1 cellular context compared by ENCODE assay signal in the genomic region with DNA sequence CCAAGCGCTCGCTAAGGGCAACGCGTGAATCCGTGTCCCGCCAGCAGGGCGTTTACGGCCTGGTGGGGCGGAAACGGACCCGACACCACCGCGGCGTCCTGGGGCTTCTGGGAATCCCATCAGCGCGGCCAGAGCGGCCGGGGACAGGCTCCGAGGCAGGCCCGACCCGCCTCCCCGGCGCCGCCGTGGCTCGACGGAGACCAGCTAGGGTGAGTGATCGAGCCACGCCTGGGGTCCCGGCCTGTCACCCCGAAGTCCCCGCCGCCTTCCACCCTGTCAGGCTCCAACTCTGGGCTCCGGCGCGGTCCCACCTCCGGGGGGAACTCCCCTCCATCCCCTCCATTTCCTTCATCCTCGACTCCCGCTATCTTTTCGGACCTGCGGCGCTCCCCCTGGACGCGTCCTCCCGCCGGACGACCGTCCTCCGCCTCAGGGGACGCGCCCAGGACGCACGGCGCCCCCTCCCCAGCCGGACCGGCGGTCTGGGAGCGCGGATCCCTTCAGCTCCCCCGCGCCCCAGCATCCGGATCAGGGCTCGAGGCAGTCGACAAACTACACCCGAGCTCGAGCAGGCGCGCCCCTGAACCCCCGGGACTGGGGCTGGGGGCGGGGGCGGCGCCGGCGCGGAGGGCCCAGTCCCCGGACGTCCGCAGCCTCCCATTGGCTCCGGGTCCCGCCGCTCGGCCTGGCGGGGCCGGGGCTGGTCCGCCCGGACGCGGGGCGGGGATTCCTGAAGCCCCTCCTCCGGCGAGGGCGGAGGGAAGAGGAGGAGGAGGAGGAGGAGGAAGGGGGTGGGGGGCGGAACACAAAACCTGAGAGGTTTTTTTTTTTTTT.
TF ChIP-seq lines count a peak whose summit lies in the region.

No MANE protein-coding gene starts in this region.

TF ChIP-seq in HepG2, 621 proteins besides CTCF, POLR2A, EP300 and RAD21 (continued from another document and continues in another):
- TF ChIP-seq ZNF362 (CRISPR knock-in tag; IDR thresholded peaks at IDR 0.05; ENCODE audit: borderline replicate concordance) (0 out of 2 replicates have a peak, but pooled peaks have one; percentile 26), SALL2 (CRISPR knock-in tag; IDR thresholded peaks at IDR 0.05) (peak; percentile 67; the same call in 1 of the 2 replicates), ZC3H4 (CRISPR knock-in tag; IDR thresholded peaks at IDR 0.05; ENCODE audit: borderline replicate concordance) (no peak), ZNF687 (CRISPR knock-in tag; IDR thresholded peaks at IDR 0.05) (peak; percentile 81), AGO1 (IDR thresholded peaks at IDR 0.05; ENCODE audit: low read depth, low read length, poor library complexity, severe bottlenecking) (peak; percentile 34), ELK4 (CRISPR knock-in tag; IDR thresholded peaks at IDR 0.05; ENCODE audit: borderline replicate concordance) (no peak), POLR2AphosphoS5 (IDR thresholded peaks at IDR 0.05; ENCODE audit: low read depth, low read length) (peak; percentile 63), SAP130 (CRISPR knock-in tag; IDR thresholded peaks at IDR 0.05; ENCODE audit: low read depth) (peak; percentile 74), SIN3A (IDR thresholded peaks at IDR 0.05; ENCODE audit: borderline replicate concordance, low read depth, low read length) (peak; percentile 17; the same call in 1 of the 2 replicates), GATAD1 (CRISPR knock-in tag; IDR thresholded peaks at IDR 0.05) (peak; percentile 49; the same call in 1 of the 2 replicates), ZNF709 (CRISPR knock-in tag; IDR thresholded peaks at IDR 0.05) (peak; percentile 80; the same call in 1 of the 2 replicates), ZNF468 (CRISPR knock-in tag; IDR thresholded peaks at IDR 0.05) (peak; percentile 11; the same call in 1 of the 2 replicates), KDM2A (CRISPR knock-in tag; IDR thresholded peaks at IDR 0.05; ENCODE audit: borderline replicate concordance, low read depth) (peak; percentile 78), ZNF20 (CRISPR knock-in tag; IDR thresholded peaks at IDR 0.05) (peak; percentile 35; the same call in 1 of the 2 replicates), PAXIP1 (CRISPR knock-in tag; conservative IDR thresholded peaks at IDR 0.05) (peak; percentile 42), NR2C2 (CRISPR knock-in tag; IDR thresholded peaks at IDR 0.05; ENCODE audit: borderline replicate concordance) (peak; percentile 40), ZNF280B (CRISPR knock-in tag; IDR thresholded peaks at IDR 0.05; ENCODE audit: borderline replicate concordance) (0 out of 2 replicates have a peak, but pooled peaks have one; percentile 20), TBX3 (IDR thresholded peaks at IDR 0.05; ENCODE audit: borderline replicate concordance) (no peak), FOXJ3 (CRISPR knock-in tag; IDR thresholded peaks at IDR 0.05; ENCODE audit: borderline replicate concordance) (no peak), ATF3 (CRISPR knock-in tag; IDR thresholded peaks at IDR 0.05) (no peak), NFYC (CRISPR knock-in tag; IDR thresholded peaks at IDR 0.05) (peak; percentile 79), SP2 (CRISPR knock-in tag; IDR thresholded peaks at IDR 0.05) (peak; percentile 87), ZSCAN29 (CRISPR knock-in tag; conservative IDR thresholded peaks at IDR 0.05) (0 out of 2 replicates have a peak, but pooled peaks have one; percentile 61), U2AF2 (IDR thresholded peaks at IDR 0.05; ENCODE audit: low read depth, low read length) (no peak), ZNF691 (CRISPR knock-in tag; IDR thresholded peaks at IDR 0.05; ENCODE audit: borderline replicate concordance, low read depth) (peak; percentile 59; the same call in 1 of the 2 replicates), DPF2 (CRISPR knock-in tag; IDR thresholded peaks at IDR 0.05; ENCODE audit: borderline replicate concordance, low read depth) (no peak), ZNF724P (CRISPR knock-in tag; IDR thresholded peaks at IDR 0.05; ENCODE audit: borderline replicate concordance) (peak; percentile 78; the same call in 1 of the 2 replicates), ZNF768 (CRISPR knock-in tag; IDR thresholded peaks at IDR 0.05) (peak; percentile 51; the same call in 1 of the 2 replicates)
- TF ChIP-seq, protein P1, sequence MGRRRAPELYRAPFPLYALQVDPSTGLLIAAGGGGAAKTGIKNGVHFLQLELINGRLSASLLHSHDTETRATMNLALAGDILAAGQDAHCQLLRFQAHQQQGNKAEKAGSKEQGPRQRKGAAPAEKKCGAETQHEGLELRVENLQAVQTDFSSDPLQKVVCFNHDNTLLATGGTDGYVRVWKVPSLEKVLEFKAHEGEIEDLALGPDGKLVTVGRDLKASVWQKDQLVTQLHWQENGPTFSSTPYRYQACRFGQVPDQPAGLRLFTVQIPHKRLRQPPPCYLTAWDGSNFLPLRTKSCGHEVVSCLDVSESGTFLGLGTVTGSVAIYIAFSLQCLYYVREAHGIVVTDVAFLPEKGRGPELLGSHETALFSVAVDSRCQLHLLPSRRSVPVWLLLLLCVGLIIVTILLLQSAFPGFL (CRISPR knock-in tag; IDR thresholded peaks at IDR 0.05) = 0 out of 2 replicates have a peak, but pooled peaks have one; percentile 34
- TF ChIP-seq, protein P2, sequence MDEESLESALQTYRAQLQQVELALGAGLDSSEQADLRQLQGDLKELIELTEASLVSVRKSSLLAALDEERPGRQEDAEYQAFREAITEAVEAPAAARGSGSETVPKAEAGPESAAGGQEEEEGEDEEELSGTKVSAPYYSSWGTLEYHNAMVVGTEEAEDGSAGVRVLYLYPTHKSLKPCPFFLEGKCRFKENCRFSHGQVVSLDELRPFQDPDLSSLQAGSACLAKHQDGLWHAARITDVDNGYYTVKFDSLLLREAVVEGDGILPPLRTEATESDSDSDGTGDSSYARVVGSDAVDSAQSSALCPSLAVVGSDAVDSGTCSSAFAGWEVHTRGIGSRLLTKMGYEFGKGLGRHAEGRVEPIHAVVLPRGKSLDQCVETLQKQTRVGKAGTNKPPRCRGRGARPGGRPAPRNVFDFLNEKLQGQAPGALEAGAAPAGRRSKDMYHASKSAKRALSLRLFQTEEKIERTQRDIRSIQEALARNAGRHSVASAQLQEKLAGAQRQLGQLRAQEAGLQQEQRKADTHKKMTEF (CRISPR knock-in tag; IDR thresholded peaks at IDR 0.05) = peak; percentile 78
- TF ChIP-seq, protein P3, sequence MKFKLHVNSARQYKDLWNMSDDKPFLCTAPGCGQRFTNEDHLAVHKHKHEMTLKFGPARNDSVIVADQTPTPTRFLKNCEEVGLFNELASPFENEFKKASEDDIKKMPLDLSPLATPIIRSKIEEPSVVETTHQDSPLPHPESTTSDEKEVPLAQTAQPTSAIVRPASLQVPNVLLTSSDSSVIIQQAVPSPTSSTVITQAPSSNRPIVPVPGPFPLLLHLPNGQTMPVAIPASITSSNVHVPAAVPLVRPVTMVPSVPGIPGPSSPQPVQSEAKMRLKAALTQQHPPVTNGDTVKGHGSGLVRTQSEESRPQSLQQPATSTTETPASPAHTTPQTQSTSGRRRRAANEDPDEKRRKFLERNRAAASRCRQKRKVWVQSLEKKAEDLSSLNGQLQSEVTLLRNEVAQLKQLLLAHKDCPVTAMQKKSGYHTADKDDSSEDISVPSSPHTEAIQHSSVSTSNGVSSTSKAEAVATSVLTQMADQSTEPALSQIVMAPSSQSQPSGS (CRISPR knock-in tag; IDR thresholded peaks at IDR 0.05) = peak; percentile 24; the same call in 1 of the 2 replicates
- TF ChIP-seq, protein P4, sequence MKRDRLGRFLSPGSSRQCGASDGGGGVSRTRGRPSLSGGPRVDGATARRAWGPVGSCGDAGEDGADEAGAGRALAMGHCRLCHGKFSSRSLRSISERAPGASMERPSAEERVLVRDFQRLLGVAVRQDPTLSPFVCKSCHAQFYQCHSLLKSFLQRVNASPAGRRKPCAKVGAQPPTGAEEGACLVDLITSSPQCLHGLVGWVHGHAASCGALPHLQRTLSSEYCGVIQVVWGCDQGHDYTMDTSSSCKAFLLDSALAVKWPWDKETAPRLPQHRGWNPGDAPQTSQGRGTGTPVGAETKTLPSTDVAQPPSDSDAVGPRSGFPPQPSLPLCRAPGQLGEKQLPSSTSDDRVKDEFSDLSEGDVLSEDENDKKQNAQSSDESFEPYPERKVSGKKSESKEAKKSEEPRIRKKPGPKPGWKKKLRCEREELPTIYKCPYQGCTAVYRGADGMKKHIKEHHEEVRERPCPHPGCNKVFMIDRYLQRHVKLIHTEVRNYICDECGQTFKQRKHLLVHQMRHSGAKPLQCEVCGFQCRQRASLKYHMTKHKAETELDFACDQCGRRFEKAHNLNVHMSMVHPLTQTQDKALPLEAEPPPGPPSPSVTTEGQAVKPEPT (CRISPR knock-in tag; IDR thresholded peaks at IDR 0.05; ENCODE audit: low read depth) = peak; percentile 72; the same call in 1 of the 2 replicates
